14 cellular contexts compared by ENCODE assay signal in genomic region chr1:159920651-159921050, GRCh38. TPM values are rescaled to one million over a fixed set of nuclear protein-coding genes. Genes with fewer than 3 reads are reported as not detected.
A peak's percentile ranks its signal among the peaks of the same experiment; 100 is the strongest.
DNase-seq lines count a peak whose midpoint lies in the region; ATAC-seq and TF ChIP-seq lines count a peak whose summit lies in the region.
"Had no signal": no experiment of that assay in that cellular context is flagged by ENCODE, and none has a peak within 500 bp of the region (broad histone marks: within the 10 kb centered on the region; RNA-seq: fewer than 3 reads in every experiment).

No MANE protein-coding gene starts in this region.

- peak overlapping the region; percentile 99 for H3K4me3 Mint-ChIP-seq in activated B cell treated with CpG ODN at 0.5 μM for 24 hours

- ATAC-seq in left ventricle myocardium superior (no peak), activated B cell treated with CpG ODN at 0.5 μM for 24 hours (ENCODE audit: low read depth) (no peak), lower lobe of right lung (no peak), upper lobe of right lung (no peak), GM19351 (IDR thresholded peaks at IDR 0.05; ENCODE audit: unreplicated experiment) (no peak), psoas muscle (no peak)

- CTCF ChIA-PET in activated B cell treated with CpG ODN at 0.5 μM for 24 hours (lab: Charles Lee): interaction anchor here (0.6 to 1.2 kb wide), 2 partner anchors 87 to 1247 kb away, joined by 3 to 5 read pairs; no protein-coding TSS in a partner anchor

- H3K4me3 ChIP-seq in left ventricle myocardium inferior (peak overlapping the region; percentile 91), lower lobe of right lung (no peak overlapping the region), upper lobe of right lung (no peak overlapping the region), psoas muscle (no peak overlapping the region)

- peaks cover 73% of the 10 kb centered on the region for H3K36me3 Mint-ChIP-seq in activated B cell treated with CpG ODN at 0.5 μM for 24 hours (ENCODE audit: low read depth)

- H3K27me3 Mint-ChIP-seq in activated B cell treated with CpG ODN at 0.5 μM for 24 hours: no peaks in the 10 kb centered on the region

- H3K4me1 ChIP-seq in left ventricle myocardium inferior (peaks cover 98% of the 10 kb centered on the region), lower lobe of right lung (peaks cover 77% of the 10 kb centered on the region), upper lobe of right lung (peaks cover 53% of the 10 kb centered on the region), psoas muscle (peaks cover 28% of the 10 kb centered on the region)

- peak overlapping the region; percentile 99 for H3K27ac Mint-ChIP-seq in activated B cell treated with CpG ODN at 0.5 μM for 24 hours

- H3K4me1 Mint-ChIP-seq in activated B cell treated with CpG ODN at 0.5 μM for 24 hours: peaks cover 74% of the 10 kb centered on the region

- POLR2A ChIA-PET in activated B cell treated with CpG ODN at 0.5 μM for 24 hours (lab: Charles Lee): interaction anchor here (1.4 kb wide), 1 partner anchor 8 kb away, joined by 5 read pairs; no protein-coding TSS in a partner anchor

- intact Hi-C loops in left ventricle myocardium inferior (cut with micrococcal nuclease) (no loop called here), left ventricle myocardium superior (cut with micrococcal nuclease) (no loop called here), activated B cell treated with CpG ODN at 0.5 μM for 24 hours (cut with micrococcal nuclease) (loop anchor here (2.0 to 10.0 kb wide), 5 partner anchors 16 to 344 kb away; partner anchors contain the start of genes DCAF8 and IGSF8), lower lobe of right lung (cut with DNase I) (no loop called here), upper lobe of right lung (cut with DNase I) (no loop called here), psoas muscle (cut with DNase I) (no loop called here)

- H3K9me3 Mint-ChIP-seq in activated B cell treated with CpG ODN at 0.5 μM for 24 hours: no peaks in the 10 kb centered on the region

- H3K9me3 ChIP-seq in left ventricle myocardium inferior (replicated peaks) (no peaks in the 10 kb centered on the region), lower lobe of right lung (no peaks in the 10 kb centered on the region), upper lobe of right lung (no peaks in the 10 kb centered on the region), psoas muscle (no peaks in the 10 kb centered on the region)

- TF ChIP-seq CTCF in left ventricle myocardium inferior (IDR thresholded peaks at IDR 0.05; ENCODE audit: borderline replicate concordance) (no peak), activated B cell treated with CpG ODN at 0.5 μM for 24 hours (IDR thresholded peaks at IDR 0.05) (no peak), lower lobe of right lung (IDR thresholded peaks at IDR 0.05) (no peak), upper lobe of right lung (IDR thresholded peaks at IDR 0.05) (no peak), psoas muscle (IDR thresholded peaks at IDR 0.05) (no peak)

- WGBS in psoas muscle, 3 donors: 65 to 73% (median 66%) methylated on average over 1 of the region's 1 CpG

- H3K36me3 ChIP-seq in left ventricle myocardium inferior: peaks cover 47% of the 10 kb centered on the region
- H3K36me3 ChIP-seq in lower lobe of right lung: peaks cover 52% of the 10 kb centered on the region
- peaks cover 46% of the 10 kb centered on the region for H3K36me3 ChIP-seq in upper lobe of right lung
- peaks cover 0 to 21% of the 10 kb centered on the region in 2 donors for H3K36me3 ChIP-seq in psoas muscle (ENCODE audit: insufficient read depth in 1 of 2, low read depth in 1 of 2)

- H3K27me3 ChIP-seq in left ventricle myocardium inferior (ENCODE audit: low read depth) (no peaks in the 10 kb centered on the region), lower lobe of right lung (ENCODE audit: low read depth) (no peaks in the 10 kb centered on the region), upper lobe of right lung (no peaks in the 10 kb centered on the region), psoas muscle (ENCODE audit: insufficient read depth in 3 of 3, low read length in 2 of 3) (peaks cover 0 to 9% (median 3%) of the 10 kb centered on the region in 3 donors)

- DNase-seq in left ventricle myocardium inferior: no peak
- no peak for DNase-seq in left ventricle myocardium superior
- no peak for DNase-seq in activated B cell treated with CpG ODN at 0.5 μM for 24 hours
- DNase-seq in lower lobe of right lung: no peak
- DNase-seq in upper lobe of right lung: no peak
- no peak for DNase-seq in NCI-H526 (lab: John Stamatoyannopoulos, UW)
- DNase-seq in psoas muscle: no peak
- DNase-seq: activated CD4-positive, alpha-beta T cell treated with anti-CD3 and anti-CD28 coated beads, Interleukin-2, amount 50 U/mL, for 4 hours; effector CD8-positive, alpha-beta T cell; glutamatergic neuron; NCI-H1417; NCI-H524 had no signal

- H3K27ac ChIP-seq in left ventricle myocardium inferior (replicated peaks) (peak overlapping the region; percentile 98), lower lobe of right lung (peak overlapping the region; percentile 100), upper lobe of right lung (peak overlapping the region; percentile 100), psoas muscle (no peak overlapping the region)

RNA-seq across cellular contexts. Expression of gene TAGLN2, which starts 4.7 kb away (rescaled TPM):
- total RNA-seq in left ventricle myocardium inferior (110 TPM), left ventricle myocardium superior (104 TPM), activated B cell treated with CpG ODN at 0.5 μM for 24 hours (327 and 364 TPM in 2 replicates), lower lobe of right lung (451 TPM), upper lobe of right lung (435 TPM), psoas muscle (10 to 100 TPM; 42.8 to 61.3 (median 45.6) TPM)
- polyA plus RNA-seq in psoas muscle: 10 to 100 TPM; 29.6 to 91.6 (median 56.1) TPM

RNA-seq across cellular contexts. Expression of gene CFAP45, which starts 20.7 kb away (rescaled TPM):
- total RNA-seq in left ventricle myocardium inferior (1.1 TPM), left ventricle myocardium superior (1.7 TPM), activated B cell treated with CpG ODN at 0.5 μM for 24 hours (1.2 and 1.8 TPM in 2 replicates), lower lobe of right lung (10.2 TPM), upper lobe of right lung (1.9 TPM), psoas muscle (under 1 TPM in 1 of 4 donors, not detected in 3; 0.42 TPM)
- under 1 TPM; 0.04 to 0.25 (median 0.13) TPM for polyA plus RNA-seq in psoas muscle

RNA-seq across cellular contexts. Expression of gene IGSF9, which starts 24.8 kb away (rescaled TPM):
- total RNA-seq in left ventricle myocardium inferior (0.25 TPM), left ventricle myocardium superior (0.79 TPM), activated B cell treated with CpG ODN at 0.5 μM for 24 hours (not detected in 2 replicates), lower lobe of right lung (2.0 TPM), upper lobe of right lung (2.2 TPM), psoas muscle (not detected)
- polyA plus RNA-seq in psoas muscle: under 1 TPM in 2 of 3 donors, not detected in 1; 0.01 TPM
- total RNA-seq: renal cortical epithelial cell had no signal

RNA-seq across cellular contexts. Expression of gene SLAMF9, which starts 33.4 kb away (rescaled TPM):
- total RNA-seq in left ventricle myocardium inferior (not detected), left ventricle myocardium superior (not detected), activated B cell treated with CpG ODN at 0.5 μM for 24 hours (not detected in 2 replicates), lower lobe of right lung (not detected), upper lobe of right lung (not detected), psoas muscle (not detected)
- polyA plus RNA-seq in psoas muscle: not detected
- total RNA-seq: renal cortical epithelial cell had no signal

RNA-seq across cellular contexts. Expression of gene VSIG8, which starts 58.2 kb away (rescaled TPM):
- total RNA-seq in left ventricle myocardium inferior (not detected), left ventricle myocardium superior (not detected), activated B cell treated with CpG ODN at 0.5 μM for 24 hours (not detected in 2 replicates), lower lobe of right lung (0.35 TPM), upper lobe of right lung (not detected), psoas muscle (not detected)
- polyA plus RNA-seq in psoas muscle: not detected
- total RNA-seq: renal cortical epithelial cell had no signal
